ENCODE assay signal across 1 cellular context in genomic region chr2:237594514-237594871, GRCh38.
TF ChIP-seq lines count a peak whose summit lies in the region.

No MANE protein-coding gene starts in this region.

TF ChIP-seq in HepG2, 621 proteins besides CTCF, POLR2A, EP300 and RAD21 (continued from another document and continues in another):
- TF ChIP-seq ZGPAT (CRISPR knock-in tag; IDR thresholded peaks at IDR 0.05) (0 out of 2 replicates have a peak, but pooled peaks have one; percentile 9), ZNF207 (IDR thresholded peaks at IDR 0.05; ENCODE audit: borderline replicate concordance) (no peak), NR2F6 (IDR thresholded peaks at IDR 0.05) (no peak), NR2F6 (CRISPR knock-in tag; IDR thresholded peaks at IDR 0.05) (peak; percentile 33; the same call in 1 of the 2 replicates), TEAD3 (CRISPR knock-in tag; optimal IDR thresholded peaks at IDR 0.05; ENCODE audit: borderline replicate concordance) (peak; percentile 85), PATZ1 (CRISPR knock-in tag; IDR thresholded peaks at IDR 0.05) (peak; percentile 86), ZNF354B (CRISPR knock-in tag; IDR thresholded peaks at IDR 0.05) (0 out of 2 replicates have a peak, but pooled peaks have one; percentile 82), ZNF570 (CRISPR knock-in tag; IDR thresholded peaks at IDR 0.05; ENCODE audit: borderline replicate concordance) (no peak), MXD1 (CRISPR knock-in tag; IDR thresholded peaks at IDR 0.05) (0 out of 2 replicates have a peak, but pooled peaks have one; percentile 18), RNF2 (conservative IDR thresholded peaks at IDR 0.05; ENCODE audit: low read depth) (no peak), STAT5B (CRISPR knock-in tag; IDR thresholded peaks at IDR 0.05) (no peak), GATAD2A (CRISPR knock-in tag; IDR thresholded peaks at IDR 0.05) (peak; percentile 47; the same call in 1 of the 2 replicates), ARID2 (CRISPR knock-in tag; IDR thresholded peaks at IDR 0.05; ENCODE audit: borderline replicate concordance) (peak; percentile 80; the same call in 1 of the 2 replicates), RXRB (CRISPR knock-in tag; IDR thresholded peaks at IDR 0.05; ENCODE audit: borderline replicate concordance) (peak; percentile 68), ETV5 (CRISPR knock-in tag; IDR thresholded peaks at IDR 0.05; ENCODE audit: borderline replicate concordance) (peak; percentile 81; the same call in 1 of the 2 replicates), SOX5 (CRISPR knock-in tag; IDR thresholded peaks at IDR 0.05; ENCODE audit: borderline replicate concordance) (peak; percentile 71; the same call in 1 of the 2 replicates), KDM2A (CRISPR knock-in tag; IDR thresholded peaks at IDR 0.05; ENCODE audit: borderline replicate concordance, low read depth) (peak; percentile 51; the same call in 1 of the 2 replicates), MXD4 (CRISPR knock-in tag; IDR thresholded peaks at IDR 0.05) (0 out of 2 replicates have a peak, but pooled peaks have one; percentile 10), ZNF180 (CRISPR knock-in tag; IDR thresholded peaks at IDR 0.05; ENCODE audit: borderline replicate concordance, low read depth) (no peak), TCF7 (IDR thresholded peaks at IDR 0.05; ENCODE audit: low read depth) (0 out of 2 replicates have a peak, but pooled peaks have one; percentile 5), ZNF530 (CRISPR knock-in tag; IDR thresholded peaks at IDR 0.05; ENCODE audit: low read depth) (no peak), MTA3 (CRISPR knock-in tag; IDR thresholded peaks at IDR 0.05) (no peak), HDAC1 (CRISPR knock-in tag; IDR thresholded peaks at IDR 0.05) (0 out of 2 replicates have a peak, but pooled peaks have one; percentile 20), SALL2 (CRISPR knock-in tag; IDR thresholded peaks at IDR 0.05) (0 out of 2 replicates have a peak, but pooled peaks have one; percentile 10), BHLHE40 (IDR thresholded peaks at IDR 0.05; ENCODE audit: low read length) (0 out of 2 replicates have a peak, but pooled peaks have one; percentile 13), NKX3-1 (CRISPR knock-in tag; IDR thresholded peaks at IDR 0.05) (0 out of 2 replicates have a peak, but pooled peaks have one; percentile 33), ARNTL (CRISPR knock-in tag; IDR thresholded peaks at IDR 0.05) (peak; percentile 35; the same call in 1 of the 2 replicates), NFKB2 (CRISPR knock-in tag; IDR thresholded peaks at IDR 0.05; ENCODE audit: borderline replicate concordance) (no peak), ZBTB7A (CRISPR knock-in tag; IDR thresholded peaks at IDR 0.05) (no peak), ZBTB10 (CRISPR knock-in tag; IDR thresholded peaks at IDR 0.05; ENCODE audit: borderline replicate concordance) (peak; percentile 29; the same call in 1 of the 2 replicates), POGZ (CRISPR knock-in tag; IDR thresholded peaks at IDR 0.05) (0 out of 2 replicates have a peak, but pooled peaks have one; percentile 39), ZNF710 (CRISPR knock-in tag; IDR thresholded peaks at IDR 0.05; ENCODE audit: borderline replicate concordance) (peak; percentile 59; the same call in 1 of the 2 replicates), BCL6 (CRISPR knock-in tag; IDR thresholded peaks at IDR 0.05) (peak; percentile 71; the same call in 1 of the 2 replicates), ZMYM3 (CRISPR knock-in tag; IDR thresholded peaks at IDR 0.05) (peak; percentile 46; the same call in 1 of the 2 replicates), NCOR1 (IDR thresholded peaks at IDR 0.05; ENCODE audit: borderline replicate concordance, low read length) (0 out of 2 replicates have a peak, but pooled peaks have one; percentile 5), CCDC6 (CRISPR knock-in tag; IDR thresholded peaks at IDR 0.05) (no peak), GATAD1 (CRISPR knock-in tag; IDR thresholded peaks at IDR 0.05) (peak; percentile 17; the same call in 1 of the 2 replicates), MAX (IDR thresholded peaks at IDR 0.05) (peak; percentile 15; the same call in 1 of the 2 replicates), ZMYM4 (CRISPR knock-in tag; IDR thresholded peaks at IDR 0.05) (no peak), BRF2 (CRISPR knock-in tag; IDR thresholded peaks at IDR 0.05) (0 out of 2 replicates have a peak, but pooled peaks have one; percentile 44), YEATS2 (CRISPR knock-in tag; IDR thresholded peaks at IDR 0.05; ENCODE audit: borderline replicate concordance) (peak; percentile 52; the same call in 1 of the 2 replicates), ZFY (CRISPR knock-in tag; IDR thresholded peaks at IDR 0.05) (peak; percentile 60; the same call in 1 of the 2 replicates), FOXJ3 (CRISPR knock-in tag; IDR thresholded peaks at IDR 0.05; ENCODE audit: borderline replicate concordance) (peak; percentile 67; the same call in 1 of the 2 replicates), ZNF510 (CRISPR knock-in tag; IDR thresholded peaks at IDR 0.05; ENCODE audit: low read depth) (0 out of 2 replicates have a peak, but pooled peaks have one; percentile 4), HIVEP1 (CRISPR knock-in tag; IDR thresholded peaks at IDR 0.05) (0 out of 2 replicates have a peak, but pooled peaks have one; percentile 25), ZFX (CRISPR knock-in tag; IDR thresholded peaks at IDR 0.05; ENCODE audit: low read depth) (peak; percentile 76), MED13 (CRISPR knock-in tag; IDR thresholded peaks at IDR 0.05) (0 out of 2 replicates have a peak, but pooled peaks have one; percentile 14), GRHL1 (CRISPR knock-in tag; conservative IDR thresholded peaks at IDR 0.05) (no peak), ZNF260 (CRISPR knock-in tag; IDR thresholded peaks at IDR 0.05; ENCODE audit: borderline replicate concordance, low read depth) (no peak), FOXP1 (IDR thresholded peaks at IDR 0.05) (no peak), FOXP1 (CRISPR knock-in tag; IDR thresholded peaks at IDR 0.05) (peak; percentile 15; the same call in 1 of the 2 replicates), SOX6 (IDR thresholded peaks at IDR 0.05) (no peak), SOX6 (CRISPR knock-in tag; IDR thresholded peaks at IDR 0.05) (peak; percentile 79), ZNF660 (CRISPR knock-in tag; IDR thresholded peaks at IDR 0.05; ENCODE audit: borderline replicate concordance, low read depth) (no peak), MED8 (CRISPR knock-in tag; IDR thresholded peaks at IDR 0.05; ENCODE audit: insufficient replicate concordance) (peak; percentile 72), PLRG1 (conservative IDR thresholded peaks at IDR 0.05) (no peak), GABPA (IDR thresholded peaks at IDR 0.05; ENCODE audit: low read depth, low read length) (no peak), GABPA (CRISPR knock-in tag; IDR thresholded peaks at IDR 0.05; ENCODE audit: low read depth) (peak; percentile 35; the same call in 1 of the 2 replicates), NONO (IDR thresholded peaks at IDR 0.05) (no peak), NONO (CRISPR knock-in tag; conservative IDR thresholded peaks at IDR 0.05) (peak; percentile 55; the same call in 1 of the 2 replicates), TFE3 (CRISPR knock-in tag; IDR thresholded peaks at IDR 0.05) (peak; percentile 72; the same call in 1 of the 2 replicates)
